Comparison of ENCODE assay signal across 4 cellular contexts in the genomic region with DNA sequence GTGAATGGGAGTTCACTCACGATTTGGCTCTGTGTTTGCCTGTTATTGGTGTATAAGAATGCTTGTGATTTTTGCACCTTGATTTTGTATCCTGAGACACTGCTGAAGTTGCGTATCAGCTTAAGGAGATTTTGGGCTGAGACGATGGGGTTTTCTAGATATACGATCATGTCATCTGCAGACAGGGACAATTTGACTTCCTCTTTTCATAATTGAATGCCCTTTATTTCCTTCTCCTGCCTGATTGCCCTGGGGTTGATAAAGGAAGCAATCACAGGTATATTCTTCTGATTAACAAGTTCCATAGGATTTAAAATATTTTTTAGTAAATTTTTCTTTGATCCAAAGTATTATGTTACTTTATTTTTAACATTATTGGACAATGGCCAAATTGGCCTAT. TPM values are rescaled to one million over a fixed set of nuclear protein-coding genes. Genes with fewer than 3 reads are reported as not detected.
"Had no signal": no experiment of that assay in that cellular context is flagged by ENCODE, and none has a peak within 500 bp of the region (broad histone marks: within the 10 kb centered on the region; RNA-seq: fewer than 3 reads in every experiment).

No MANE protein-coding gene starts in this region.

RNA-seq across cellular contexts. Expression of gene OOSP4A, which starts 18.2 kb away (rescaled TPM):
- total RNA-seq: LHCN-M2, M059J, MCF 10A, NCI-H460 had no signal

RNA-seq across cellular contexts. Expression of gene OOSP4B, which starts 34.9 kb away (rescaled TPM):
- total RNA-seq: LHCN-M2, M059J, MCF 10A, NCI-H460 had no signal

RNA-seq across cellular contexts. Expression of gene OOSP1, which starts 43.8 kb away (rescaled TPM):
- total RNA-seq: LHCN-M2, M059J, MCF 10A, NCI-H460 had no signal

RNA-seq across cellular contexts. Expression of gene OOSP2, which starts 58.2 kb away (rescaled TPM):
- total RNA-seq: LHCN-M2, M059J, MCF 10A, NCI-H460 had no signal
